Comparison of ENCODE assay signal across 8 cellular contexts in genomic region chr20:44069203-44069931, GRCh38.
DNase-seq lines count a peak whose midpoint lies in the region; ATAC-seq and TF ChIP-seq lines count a peak whose summit lies in the region.

No MANE protein-coding gene starts in this region.

- ATAC-seq in GM18502 (IDR thresholded peaks at IDR 0.05; ENCODE audit: poor library complexity, unreplicated experiment), result peak; percentile 71
- ATAC-seq in HG03442 (IDR thresholded peaks at IDR 0.05; ENCODE audit: unreplicated experiment), result peak; percentile 46
- ATAC-seq in activated CD8-positive, alpha-beta memory T cell treated with anti-CD3 and anti-CD28 coated beads, Interleukin-2, amount 10 ng/mL, durations not matched to agents 7 days and 5 days, result peak; percentile 74
- ATAC-seq in natural killer cell treated with Interleukin-12 subunit alpha and Interleukin-12 subunit beta and Interleukin-15 and Interleukin-18, amount 100 ng/mL, for 72 hours, result peak; percentile 84 to 85

- no TSS peak for BruUV-seq in Calu3 (replicated peaks; lab: Mats Ljungman, UMichigan)

- H3K27me3 Mint-ChIP-seq in activated CD8-positive, alpha-beta memory T cell treated with anti-CD3 and anti-CD28 coated beads, Interleukin-2, amount 10 ng/mL, durations not matched to agents 7 days and 5 days, result peaks cover 36% of the 10 kb centered on the region
- H3K27me3 Mint-ChIP-seq in natural killer cell treated with Interleukin-12 subunit alpha and Interleukin-12 subunit beta and Interleukin-15 and Interleukin-18, amount 100 ng/mL, for 72 hours, result peaks cover under 1 to 5% of the 10 kb centered on the region in 2 donors
- H3K27me3 Mint-ChIP-seq in glutamatergic neuron (ENCODE audit: unreplicated experiment), result peaks cover 4% of the 10 kb centered on the region
- H3K27me3 Mint-ChIP-seq in Calu3 (ENCODE audit: unreplicated experiment), result peaks cover 100% of the 10 kb centered on the region

- CTCF ChIA-PET in activated CD8-positive, alpha-beta memory T cell treated with anti-CD3 and anti-CD28 coated beads, Interleukin-2, amount 10 ng/mL, durations not matched to agents 7 days and 5 days (lab: Charles Lee), result interaction anchor here (0.7 to 5.6 kb wide), 8 partner anchors 10 to 320 kb away, joined by 3 to 40 read pairs (median 4); no protein-coding TSS in a partner anchor
- CTCF ChIA-PET in Calu3 (lab: Charles Lee), result no interaction called here

- peak overlapping the region; percentile 91 for H3K27ac Mint-ChIP-seq in activated CD8-positive, alpha-beta memory T cell treated with anti-CD3 and anti-CD28 coated beads, Interleukin-2, amount 10 ng/mL, durations not matched to agents 7 days and 5 days
- H3K27ac Mint-ChIP-seq in natural killer cell treated with Interleukin-12 subunit alpha and Interleukin-12 subunit beta and Interleukin-15 and Interleukin-18, amount 100 ng/mL, for 72 hours, result peak overlapping the region; percentile 90 to 99
- H3K27ac Mint-ChIP-seq in glutamatergic neuron (ENCODE audit: unreplicated experiment) (no peak overlapping the region), Calu3 (ENCODE audit: unreplicated experiment) (no peak overlapping the region)

- peaks cover 36% of the 10 kb centered on the region for H3K4me1 Mint-ChIP-seq in activated CD8-positive, alpha-beta memory T cell treated with anti-CD3 and anti-CD28 coated beads, Interleukin-2, amount 10 ng/mL, durations not matched to agents 7 days and 5 days
- H3K4me1 Mint-ChIP-seq in natural killer cell treated with Interleukin-12 subunit alpha and Interleukin-12 subunit beta and Interleukin-15 and Interleukin-18, amount 100 ng/mL, for 72 hours (ENCODE audit: low read depth in 2 of 2), result peaks cover 22 to 34% of the 10 kb centered on the region in 2 donors
- H3K4me1 Mint-ChIP-seq in glutamatergic neuron (ENCODE audit: low read depth, unreplicated experiment), result no peaks in the 10 kb centered on the region
- H3K4me1 Mint-ChIP-seq in Calu3 (ENCODE audit: low read depth, unreplicated experiment), result no peaks in the 10 kb centered on the region

- intact Hi-C loops in Calu3 (cut with micrococcal nuclease; ENCODE audit: unreplicated experiment), result no loop called here

- DNase-seq in activated CD8-positive, alpha-beta memory T cell treated with anti-CD3 and anti-CD28 coated beads, Interleukin-2, amount 10 ng/mL, durations not matched to agents 7 days and 5 days, result peak; percentile 90
- peak; percentile 82 for DNase-seq in natural killer cell treated with Interleukin-12 subunit alpha and Interleukin-12 subunit beta and Interleukin-15 and Interleukin-18, amount 100 ng/mL, for 72 hours (ENCODE audit: low spot score)
- no peak for DNase-seq in amniotic stem cell (lab: John Stamatoyannopoulos, UW)
- DNase-seq in glutamatergic neuron, result no peak
- no peak for DNase-seq in Calu3
- DNase-seq in RKO (ENCODE audit: low spot score), result no peak

- H3K9me3 Mint-ChIP-seq in activated CD8-positive, alpha-beta memory T cell treated with anti-CD3 and anti-CD28 coated beads, Interleukin-2, amount 10 ng/mL, durations not matched to agents 7 days and 5 days (ENCODE audit: low read depth), result no peaks in the 10 kb centered on the region
- no peaks in the 10 kb centered on the region for H3K9me3 Mint-ChIP-seq in natural killer cell treated with Interleukin-12 subunit alpha and Interleukin-12 subunit beta and Interleukin-15 and Interleukin-18, amount 100 ng/mL, for 72 hours
- no peaks in the 10 kb centered on the region for H3K9me3 Mint-ChIP-seq in glutamatergic neuron (ENCODE audit: unreplicated experiment)
- no peaks in the 10 kb centered on the region for H3K9me3 Mint-ChIP-seq in Calu3 (ENCODE audit: low read depth, unreplicated experiment)

- H3K36me3 Mint-ChIP-seq in activated CD8-positive, alpha-beta memory T cell treated with anti-CD3 and anti-CD28 coated beads, Interleukin-2, amount 10 ng/mL, durations not matched to agents 7 days and 5 days, result no peaks in the 10 kb centered on the region
- no peaks in the 10 kb centered on the region for H3K36me3 Mint-ChIP-seq in natural killer cell treated with Interleukin-12 subunit alpha and Interleukin-12 subunit beta and Interleukin-15 and Interleukin-18, amount 100 ng/mL, for 72 hours
- no peaks in the 10 kb centered on the region for H3K36me3 Mint-ChIP-seq in glutamatergic neuron (ENCODE audit: unreplicated experiment)
- no peaks in the 10 kb centered on the region for H3K36me3 Mint-ChIP-seq in Calu3 (ENCODE audit: insufficient read depth, unreplicated experiment)

- H3K4me3 Mint-ChIP-seq in activated CD8-positive, alpha-beta memory T cell treated with anti-CD3 and anti-CD28 coated beads, Interleukin-2, amount 10 ng/mL, durations not matched to agents 7 days and 5 days, result peak overlapping the region; percentile 56
- peak overlapping the region; percentile 76 for H3K4me3 Mint-ChIP-seq in natural killer cell treated with Interleukin-12 subunit alpha and Interleukin-12 subunit beta and Interleukin-15 and Interleukin-18, amount 100 ng/mL, for 72 hours
- H3K4me3 Mint-ChIP-seq in glutamatergic neuron (ENCODE audit: unreplicated experiment) (no peak overlapping the region), Calu3 (ENCODE audit: low read depth, unreplicated experiment) (no peak overlapping the region)

- no peak for TF ChIP-seq CTCF in glutamatergic neuron (IDR thresholded peaks at IDR 0.05; ENCODE audit: partially characterized antibody, unreplicated experiment)
- TF ChIP-seq CTCF in Calu3 (IDR thresholded peaks at IDR 0.05; ENCODE audit: unreplicated experiment), result no peak

Comparison
In these comparisons a context has a peak if more than half of its experiments do, and no peak if none do; other contexts are left out.
1. DNase-seq: peak in activated CD8-positive, alpha-beta memory T cell treated with anti-CD3 and anti-CD28 coated beads, Interleukin-2, amount 10 ng/mL, durations not matched to agents 7 days and 5 days (single experiment) and natural killer cell treated with Interleukin-12 subunit alpha and Interleukin-12 subunit beta and Interleukin-15 and Interleukin-18, amount 100 ng/mL, for 72 hours (single experiment); none in amniotic stem cell (single experiment), glutamatergic neuron (single experiment), Calu3 (single experiment) and RKO (single experiment).
2. H3K27ac Mint-ChIP-seq: peak in activated CD8-positive, alpha-beta memory T cell treated with anti-CD3 and anti-CD28 coated beads, Interleukin-2, amount 10 ng/mL, durations not matched to agents 7 days and 5 days (single experiment) and natural killer cell treated with Interleukin-12 subunit alpha and Interleukin-12 subunit beta and Interleukin-15 and Interleukin-18, amount 100 ng/mL, for 72 hours (2 of 2); none in glutamatergic neuron (single experiment) and Calu3 (single experiment).
3. H3K4me3 Mint-ChIP-seq: peak in activated CD8-positive, alpha-beta memory T cell treated with anti-CD3 and anti-CD28 coated beads, Interleukin-2, amount 10 ng/mL, durations not matched to agents 7 days and 5 days (single experiment) and natural killer cell treated with Interleukin-12 subunit alpha and Interleukin-12 subunit beta and Interleukin-15 and Interleukin-18, amount 100 ng/mL, for 72 hours (single experiment); none in glutamatergic neuron (single experiment) and Calu3 (single experiment).
4. Peak in every context shown above with its lines, with median percentiles within 50 percentile points of each other: ATAC-seq.